Comparison of ENCODE assay signal across 27 cellular contexts in the genomic region with DNA sequence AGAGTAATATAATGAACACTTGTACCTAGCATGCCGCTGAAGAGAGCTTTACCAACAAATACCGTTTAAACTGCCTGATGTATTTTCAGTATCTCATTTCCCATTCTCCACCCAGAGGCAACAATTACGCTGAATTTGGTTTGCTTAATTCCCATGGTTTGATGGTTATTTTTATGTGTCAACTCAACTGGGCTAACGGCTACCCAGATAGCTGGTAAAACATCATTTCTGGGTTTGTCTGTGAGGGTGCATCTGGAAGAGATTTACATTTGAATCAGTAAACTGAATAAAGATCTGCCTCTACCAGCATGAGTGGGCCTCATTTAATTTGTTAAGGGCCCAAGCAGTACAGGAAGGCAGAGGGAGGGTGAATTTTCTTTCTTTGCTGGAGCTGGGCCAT.
"Had no signal": no experiment of that assay in that cellular context is flagged by ENCODE, and none has a peak within 500 bp of the region (broad histone marks: within the 10 kb centered on the region; RNA-seq: fewer than 3 reads in every experiment).

No MANE protein-coding gene starts in this region.

- ATAC-seq: SK-N-SH treated with all-trans-retinoic acid at 6 μM for 48 hours had no signal

- H3K4me1 ChIP-seq: Peyer's patch, SJSA1 had no signal

- H3K9ac ChIP-seq: KMS-11 had no signal

- H3K36me3 ChIP-seq: Peyer's patch, SJSA1 had no signal

- H3K27me3 ChIP-seq: Peyer's patch, SJSA1 had no signal

- H3K4me3 ChIP-seq: Peyer's patch, SJSA1 had no signal

- H3K4me2 ChIP-seq: KMS-11 had no signal

- DNase-seq: Karpas-422, KBM-7, NCI-H1092, NCI-H1105, NCI-H1417 treated with DMSO at 0.1 percent for 48 hours, NCI-H1436 treated with DMSO at 0.1 percent for 48 hours, NCI-H1694 treated with DMSO at 0.1 percent for 48 hours, NCI-H187 treated with DMSO at 0.1 percent for 48 hours, NCI-H2029, NCI-H2081, NCI-H2171 treated with DMSO at 0.1 percent for 48 hours, NCI-H2227 treated with DMSO at 0.1 percent for 48 hours, NCI-H345, NCI-H446 treated with DMSO at 0.1 percent for 48 hours, NCI-H510A, NCI-H524, NCI-H526, NCI-H69, NCI-H748 treated with DMSO at 0.1 percent for 48 hours, NCI-H82, Peyer's patch, Right ventricle myocardium superior, RPMI8226, SHP77 treated with DMSO at 0.1 percent for 48 hours had no signal

- H3K27ac ChIP-seq: KMS-11, Peyer's patch, SJSA1 had no signal

- H3K9me3 ChIP-seq: Peyer's patch, SJSA1 had no signal
